ENCODE assay signal across 10 cellular contexts in the genomic region with DNA sequence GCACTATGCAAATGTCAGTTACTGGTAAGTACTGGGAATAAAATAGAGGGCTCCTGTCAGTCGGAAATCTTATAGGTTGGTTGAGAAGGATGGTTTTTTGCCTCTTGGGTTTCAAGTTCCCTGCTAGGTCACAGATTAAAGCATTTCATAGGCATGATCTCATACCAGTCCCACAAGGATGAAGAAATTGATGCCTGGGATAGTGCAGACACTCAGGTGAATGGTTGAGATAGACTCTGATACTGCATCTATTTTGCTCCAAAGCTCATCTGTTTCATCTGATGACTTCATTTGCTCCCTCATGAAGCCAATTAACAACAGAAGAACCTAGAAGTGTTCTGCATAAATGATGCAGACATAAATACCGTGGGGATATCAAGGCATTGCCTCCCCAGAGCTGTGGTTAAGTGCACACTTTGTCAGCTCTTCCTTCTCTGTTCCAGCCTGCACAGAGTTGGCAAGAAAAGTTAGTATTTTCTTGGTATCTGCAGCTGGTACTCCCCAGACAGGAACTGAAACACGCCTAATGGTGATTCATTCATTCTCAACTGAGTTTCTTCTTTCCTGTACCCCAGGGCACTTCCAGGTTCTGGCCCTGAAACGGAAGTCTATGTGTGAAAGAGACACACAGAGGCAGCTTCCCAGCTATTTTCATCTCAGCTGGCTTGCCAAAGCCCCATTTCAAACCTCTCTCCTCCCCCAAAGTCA.
A peak's percentile ranks its signal among the peaks of the same experiment; 100 is the strongest.
DNase-seq lines count a peak whose midpoint lies in the region; ATAC-seq, FAIRE-seq and TF ChIP-seq lines count a peak whose summit lies in the region.
"Had no signal": no experiment of that assay in that cellular context is flagged by ENCODE, and none has a peak within 500 bp of the region (broad histone marks: within the 10 kb centered on the region; RNA-seq: fewer than 3 reads in every experiment).

No MANE protein-coding gene starts in this region.

- SMC1A ChIA-PET in GM12878 (lab: Charles Lee; ENCODE audit: uncharacterized antibody, unreplicated experiment): interaction anchor here (0.8 to 1.4 kb wide), 5 partner anchors 9 to 423 kb away, joined by 3 to 5 read pairs (median 3); no protein-coding TSS in a partner anchor

- H3K36me3 ChIP-seq in right atrium auricular region: no peaks in the 10 kb centered on the region
- H3K36me3 ChIP-seq in GM12878 (ENCODE audit: control insufficient read depth in 2 of 2, insufficient read depth in 2 of 2, low read length in 1 of 2): no peaks in the 10 kb centered on the region
- H3K36me3 ChIP-seq in left lung: no peaks in the 10 kb centered on the region

- CTCF ChIA-PET in GM12878 (lab: Yijun Ruan, JAX): no interaction called here

- in situ Hi-C loops in GM12878 (cut with MboI): no loop called here

- TF ChIP-seq EP300 in GM12878 (IDR thresholded peaks at IDR 0.05; ENCODE audit: borderline replicate concordance in 1 of 2, control insufficient read depth in 1 of 2, low read depth in 2 of 2, low read length in 2 of 2): peak in 1 of 2 experiments; percentile 57; a peak in 1 of 4 replicates

- WGBS in GM12878 (ENCODE audit: insufficient coverage, insufficient replicate concordance, low lambda C conversion rate, missing lambda C conversion rate): 5% methylated on average over 4 of the region's 4 CpGs

- no peak for DNase-seq in left ventricle myocardium superior
- DNase-seq in right atrium auricular region (ENCODE audit: low spot score): no peak
- DNase-seq in GM12878 (ENCODE audit: low read depth, low spot score): no peak
- no peak for DNase-seq in NCI-H345 treated with DMSO at 0.1 percent for 48 hours (lab: John Stamatoyannopoulos, UW; ENCODE audit: unreplicated experiment)
- no peak for DNase-seq in left lung
- no peak for DNase-seq in NCI-H187 treated with DMSO at 0.1 percent for 48 hours (lab: John Stamatoyannopoulos, UW)
- DNase-seq: activated CD4-positive, alpha-beta T cell treated with anti-CD3 and anti-CD28 coated beads, Interleukin-2, amount 50 U/mL, for 1 hour had no signal

- no peak for FAIRE-seq in GM12878 (lab: Jason Lieb, UNC)

- intact Hi-C loops in left ventricle myocardium superior (cut with micrococcal nuclease) (no loop called here), GM12878 (cut with micrococcal nuclease; ENCODE audit: unreplicated experiment) (no loop called here), left lung (cut with DNase I) (no loop called here)

- no peaks in the 10 kb centered on the region for H4K20me1 ChIP-seq in GM12878 (ENCODE audit: control insufficient read depth, insufficient read depth)

- H3K79me2 ChIP-seq in GM12878 (ENCODE audit: control insufficient read depth, insufficient read depth, low read length): no peaks in the 10 kb centered on the region
- H3K79me2 ChIP-seq: parathyroid adenoma had no signal

- no peaks in the 10 kb centered on the region for H3K27me3 ChIP-seq in right atrium auricular region
- H3K27me3 ChIP-seq in GM12878 (replicated peaks in 1 of 2; ENCODE audit: control insufficient read depth in 2 of 2, insufficient read depth in 2 of 2, low read length in 1 of 2): no peaks in the 10 kb centered on the region
- no peaks in the 10 kb centered on the region for H3K27me3 ChIP-seq in left lung

- RAD21 ChIA-PET in GM12878 (lab: Charles Lee; ENCODE audit: unreplicated experiment): interaction anchor here (0.8 to 2.0 kb wide), 2 partner anchors 12 to 14 kb away, joined by 4 to 6 read pairs; no protein-coding TSS in a partner anchor

- no peak overlapping the region for H2AFZ ChIP-seq in GM12878 (ENCODE audit: control insufficient read depth, low read depth, low read length)
- H2AFZ ChIP-seq: parathyroid adenoma had no signal

- no peak for TF ChIP-seq POLR2A in GM12878 (IDR thresholded peaks at IDR 0.05; ENCODE audit: low read depth, low read length)

- TF ChIP-seq CTCF in right atrium auricular region (IDR thresholded peaks at IDR 0.05) (no peak), GM12878 (IDR thresholded peaks at IDR 0.05 in 2 of 3, conservative IDR thresholded peaks at IDR 0.05 in 1 of 3; ENCODE audit: control insufficient read depth in 2 of 3, extremely low read depth in 1 of 3, insufficient read depth in 1 of 3, low read depth in 3 of 3, low read length in 3 of 3) (no peak), left lung (IDR thresholded peaks at IDR 0.05) (no peak)

- TF ChIP-seq RAD21 in GM12878 (IDR thresholded peaks at IDR 0.05; ENCODE audit: insufficient read depth, low read depth, low read length): no peak

- H3K9me3 ChIP-seq in right atrium auricular region (no peaks in the 10 kb centered on the region), GM12878 (replicated peaks; ENCODE audit: control insufficient read depth, insufficient read depth, low read length) (no peaks in the 10 kb centered on the region), left lung (peaks cover 0 to 2% of the 10 kb centered on the region in 2 donors)

- no peak overlapping the region for H3K4me3 ChIP-seq in right atrium auricular region
- H3K4me3 ChIP-seq in GM12878: no peak overlapping the region
- H3K4me3 ChIP-seq in left lung: no peak overlapping the region

- no peak overlapping the region for H3K27ac ChIP-seq in right atrium auricular region
- no peak overlapping the region for H3K27ac ChIP-seq in GM12878 (ENCODE audit: control insufficient read depth, insufficient read depth)
- H3K27ac ChIP-seq in left lung: no peak overlapping the region
- H3K27ac ChIP-seq: parathyroid adenoma had no signal

- ATAC-seq in left ventricle myocardium superior (peak; percentile 53), HG03457 (IDR thresholded peaks at IDR 0.05; ENCODE audit: unreplicated experiment) (peak; percentile 87), GM12878 (peak; percentile 85), GM18861 (IDR thresholded peaks at IDR 0.05; ENCODE audit: unreplicated experiment) (no peak), left lung (no peak)

- no TSS peak for BruUV-seq in GM12878 (replicated peaks; lab: Mats Ljungman, UMichigan)

- H3K4me2 ChIP-seq in GM12878 (ENCODE audit: control insufficient read depth, insufficient read depth): no peak overlapping the region

- POLR2A ChIA-PET in GM12878 (lab: Charles Lee): interaction anchor here (0.9 kb wide), 1 partner anchor 12 kb away, joined by 5 read pairs; no protein-coding TSS in a partner anchor

- no peak overlapping the region for H3K9ac ChIP-seq in GM12878 (ENCODE audit: control insufficient read depth, insufficient read depth, low read length)
- H3K9ac ChIP-seq: parathyroid adenoma had no signal

- H3K4me1 ChIP-seq in right atrium auricular region (no peaks in the 10 kb centered on the region), GM12878 (ENCODE audit: control insufficient read depth, insufficient read depth, low read length) (no peaks in the 10 kb centered on the region), left lung (no peaks in the 10 kb centered on the region)
- H3K4me1 ChIP-seq: parathyroid adenoma had no signal

TF ChIP-seq in GM12878, 131 proteins besides CTCF, POLR2A, EP300 and RAD21:
- TF ChIP-seq SPI1 (IDR thresholded peaks at IDR 0.05; ENCODE audit: borderline replicate concordance, insufficient read depth, low read depth, low read length) (peak; percentile 49; the same call in 1 of the 2 replicates), ZNF24 (IDR thresholded peaks at IDR 0.05) (peak; percentile 91), SREBF1 (IDR thresholded peaks at IDR 0.05; ENCODE audit: low read length) (no peak), ATF7 (IDR thresholded peaks at IDR 0.05; ENCODE audit: low read depth) (peak; percentile 29; the same call in 1 of the 2 replicates), ETV6 (conservative IDR thresholded peaks at IDR 0.05 in 1 of 2, IDR thresholded peaks at IDR 0.05 in 1 of 2; ENCODE audit: borderline replicate concordance in 1 of 2, low read depth in 1 of 2) (peak in 1 of 2 experiments; percentile 70; a peak in 2 of 4 replicates), ESRRA (IDR thresholded peaks at IDR 0.05; ENCODE audit: low read length) (no peak), MTA2 (IDR thresholded peaks at IDR 0.05; ENCODE audit: low read depth) (peak; percentile 54; the same call in 1 of the 2 replicates), IKZF1 (conservative IDR thresholded peaks at IDR 0.05) (peak; percentile 83), DPF2 (IDR thresholded peaks at IDR 0.05) (peak; percentile 73), IKZF2 (IDR thresholded peaks at IDR 0.05) (peak; percentile 46 to 54; a peak in 3 of 4 replicates)
- TF ChIP-seq, protein P1, sequence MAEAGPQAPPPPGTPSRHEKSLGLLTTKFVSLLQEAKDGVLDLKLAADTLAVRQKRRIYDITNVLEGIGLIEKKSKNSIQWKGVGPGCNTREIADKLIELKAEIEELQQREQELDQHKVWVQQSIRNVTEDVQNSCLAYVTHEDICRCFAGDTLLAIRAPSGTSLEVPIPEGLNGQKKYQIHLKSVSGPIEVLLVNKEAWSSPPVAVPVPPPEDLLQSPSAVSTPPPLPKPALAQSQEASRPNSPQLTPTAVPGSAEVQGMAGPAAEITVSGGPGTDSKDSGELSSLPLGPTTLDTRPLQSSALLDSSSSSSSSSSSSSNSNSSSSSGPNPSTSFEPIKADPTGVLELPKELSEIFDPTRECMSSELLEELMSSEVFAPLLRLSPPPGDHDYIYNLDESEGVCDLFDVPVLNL (IDR thresholded peaks at IDR 0.05; ENCODE audit: low read depth, low read length): no peak
- TF ChIP-seq, protein P2, sequence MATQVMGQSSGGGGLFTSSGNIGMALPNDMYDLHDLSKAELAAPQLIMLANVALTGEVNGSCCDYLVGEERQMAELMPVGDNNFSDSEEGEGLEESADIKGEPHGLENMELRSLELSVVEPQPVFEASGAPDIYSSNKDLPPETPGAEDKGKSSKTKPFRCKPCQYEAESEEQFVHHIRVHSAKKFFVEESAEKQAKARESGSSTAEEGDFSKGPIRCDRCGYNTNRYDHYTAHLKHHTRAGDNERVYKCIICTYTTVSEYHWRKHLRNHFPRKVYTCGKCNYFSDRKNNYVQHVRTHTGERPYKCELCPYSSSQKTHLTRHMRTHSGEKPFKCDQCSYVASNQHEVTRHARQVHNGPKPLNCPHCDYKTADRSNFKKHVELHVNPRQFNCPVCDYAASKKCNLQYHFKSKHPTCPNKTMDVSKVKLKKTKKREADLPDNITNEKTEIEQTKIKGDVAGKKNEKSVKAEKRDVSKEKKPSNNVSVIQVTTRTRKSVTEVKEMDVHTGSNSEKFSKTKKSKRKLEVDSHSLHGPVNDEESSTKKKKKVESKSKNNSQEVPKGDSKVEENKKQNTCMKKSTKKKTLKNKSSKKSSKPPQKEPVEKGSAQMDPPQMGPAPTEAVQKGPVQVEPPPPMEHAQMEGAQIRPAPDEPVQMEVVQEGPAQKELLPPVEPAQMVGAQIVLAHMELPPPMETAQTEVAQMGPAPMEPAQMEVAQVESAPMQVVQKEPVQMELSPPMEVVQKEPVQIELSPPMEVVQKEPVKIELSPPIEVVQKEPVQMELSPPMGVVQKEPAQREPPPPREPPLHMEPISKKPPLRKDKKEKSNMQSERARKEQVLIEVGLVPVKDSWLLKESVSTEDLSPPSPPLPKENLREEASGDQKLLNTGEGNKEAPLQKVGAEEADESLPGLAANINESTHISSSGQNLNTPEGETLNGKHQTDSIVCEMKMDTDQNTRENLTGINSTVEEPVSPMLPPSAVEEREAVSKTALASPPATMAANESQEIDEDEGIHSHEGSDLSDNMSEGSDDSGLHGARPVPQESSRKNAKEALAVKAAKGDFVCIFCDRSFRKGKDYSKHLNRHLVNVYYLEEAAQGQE (IDR thresholded peaks at IDR 0.05; ENCODE audit: low read depth, low read length): no peak

Comparison
In these comparisons a context has a peak if more than half of its experiments do, and no peak if none do; other contexts are left out.
1. ATAC-seq: peak in left ventricle myocardium superior (single experiment), HG03457 (single experiment) and GM12878 (single experiment); none in GM18861 (single experiment) and left lung (single experiment).